Comparison of ENCODE assay signal across 20 cellular contexts in the genomic region with DNA sequence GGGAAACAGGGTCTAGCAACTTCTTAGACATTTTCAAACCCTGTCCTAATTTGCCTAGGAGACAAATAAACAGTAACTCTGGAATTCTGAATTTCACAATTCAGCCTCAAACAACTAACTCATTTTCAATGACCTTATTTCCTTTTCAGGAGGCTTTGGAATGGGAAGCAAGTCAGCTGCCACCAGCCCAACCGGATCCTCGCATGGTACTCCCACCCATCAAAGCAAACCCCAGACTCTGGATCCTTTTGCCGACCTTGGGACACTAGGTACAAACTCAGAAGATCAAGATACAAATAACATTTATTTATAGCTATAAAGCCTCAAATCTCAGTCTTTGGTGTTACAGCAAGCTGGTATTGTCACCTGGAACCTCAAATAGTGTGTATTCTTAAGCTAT. TPM values are rescaled to one million over a fixed set of nuclear protein-coding genes. Genes with fewer than 3 reads are reported as not detected.
DNase-seq lines count a peak whose midpoint lies in the region; ATAC-seq, FAIRE-seq and TF ChIP-seq lines count a peak whose summit lies in the region.
"Had no signal": no experiment of that assay in that cellular context is flagged by ENCODE, and none has a peak within 500 bp of the region (broad histone marks: within the 10 kb centered on the region; RNA-seq: fewer than 3 reads in every experiment).

No MANE protein-coding gene starts in this region.

- 58% methylated on average over 3 of the region's 3 CpGs for WGBS in HepG2 (ENCODE audit: low lambda C conversion rate)
- 86% methylated on average over 3 of the region's 3 CpGs for WGBS in right lobe of liver (ENCODE audit: insufficient coverage, low coverage, low lambda C conversion rate, missing lambda C conversion rate)

- H3K4me3 Mint-ChIP-seq in osteocyte (ENCODE audit: unreplicated experiment), result no peak overlapping the region
- no peak overlapping the region for H3K4me3 Mint-ChIP-seq in MCF 10A (ENCODE audit: unreplicated experiment)
- H3K4me3 Mint-ChIP-seq: B cell; CD8-positive, alpha-beta T cell; HFFc6 had no signal

- intact Hi-C loops in HepG2 (cut with micrococcal nuclease; ENCODE audit: unreplicated experiment) (no loop called here), right lobe of liver (cut with DNase I) (no loop called here), MCF 10A (cut with micrococcal nuclease) (no loop called here)

- no peaks in the 10 kb centered on the region for H3K27me3 Mint-ChIP-seq in osteocyte (ENCODE audit: unreplicated experiment)
- H3K27me3 Mint-ChIP-seq in MCF 10A (ENCODE audit: insufficient read depth, unreplicated experiment), result no peaks in the 10 kb centered on the region

- H3K9me3 ChIP-seq in HepG2 (ENCODE audit: low read length) (no peaks in the 10 kb centered on the region), right lobe of liver (no peaks in the 10 kb centered on the region)
- H3K9me3 ChIP-seq: A549; BLaER1 treated with 17β-estradiol and CSF1 and Interleukin-3, amounts not matched to agents 10 nM and 100 nM had no signal

- no peak overlapping the region for H3K9ac ChIP-seq in HepG2 (ENCODE audit: insufficient read depth, low read depth, low read length)
- H3K9ac ChIP-seq: BLaER1 treated with 17β-estradiol and CSF1 and Interleukin-3, amounts not matched to agents 10 nM and 100 nM had no signal

- no peaks in the 10 kb centered on the region for H3K79me2 ChIP-seq in HepG2 (ENCODE audit: insufficient read depth, low read length)

- H3K4me1 ChIP-seq in HepG2 (ENCODE audit: insufficient read depth, low read length) (peaks cover 11% of the 10 kb centered on the region), right lobe of liver (no peaks in the 10 kb centered on the region)
- H3K4me1 ChIP-seq: A549 had no signal

- in situ Hi-C loops in HepG2 (cut with HindIII; ENCODE audit: extremely low pct_ligation_motif_present, low pct_unique_long_range_greater_than_20kb), result no loop called here

- POLR2A ChIA-PET in HepG2 (lab: Yijun Ruan, JAX), result interaction anchor here (1.2 kb wide), 1 partner anchor 19 kb away, joined by 5 read pairs; a partner anchor contains a TSS
- POLR2A ChIA-PET in MCF 10A (lab: Yijun Ruan, JAX), result no interaction called here

- H3K4me3 ChIP-seq in HepG2 (replicated peaks in 1 of 3; ENCODE audit: insufficient read depth in 1 of 3, low read depth in 2 of 3, low read length in 3 of 3) (no peak overlapping the region), right lobe of liver (no peak overlapping the region)
- H3K4me3 ChIP-seq: A549; BLaER1 treated with 17β-estradiol and CSF1 and Interleukin-3, amounts not matched to agents 10 nM and 100 nM had no signal

- TF ChIP-seq POLR2A in HepG2 (IDR thresholded peaks at IDR 0.05; ENCODE audit: insufficient read depth in 1 of 2, low read depth in 2 of 2, low read length in 2 of 2), result no peak
- TF ChIP-seq POLR2A in right lobe of liver (IDR thresholded peaks at IDR 0.05), result no peak

- TF ChIP-seq RAD21 in HepG2 (CRISPR knock-in tag; IDR thresholded peaks at IDR 0.05), result no peak

- no peak for TF ChIP-seq CTCF in HepG2 (CRISPR knock-in tag; IDR thresholded peaks at IDR 0.05)
- TF ChIP-seq CTCF in right lobe of liver (IDR thresholded peaks at IDR 0.05), result no peak
- no peak for TF ChIP-seq CTCF in osteocyte (IDR thresholded peaks at IDR 0.05)
- TF ChIP-seq CTCF in MCF 10A (IDR thresholded peaks at IDR 0.05; ENCODE audit: unreplicated experiment), result no peak

- FAIRE-seq in HepG2 (lab: Jason Lieb, UNC), result no peak
- FAIRE-seq: A549 had no signal

- TF ChIP-seq EP300 in HepG2 (IDR thresholded peaks at IDR 0.05; ENCODE audit: low read depth in 2 of 2, low read length in 2 of 2) (0 out of 4 replicates have a peak, but pooled peaks of 1 of the 2 experiments have one; percentile 27), HepG2 (CRISPR knock-in tag; IDR thresholded peaks at IDR 0.05; ENCODE audit: borderline replicate concordance) (no peak)

- no peaks in the 10 kb centered on the region for H3K9me3 Mint-ChIP-seq in osteocyte (ENCODE audit: unreplicated experiment)
- no peaks in the 10 kb centered on the region for H3K9me3 Mint-ChIP-seq in MCF 10A (ENCODE audit: unreplicated experiment)
- H3K9me3 Mint-ChIP-seq: CD8-positive, alpha-beta T cell; HFFc6 had no signal

- H2AFZ ChIP-seq in HepG2 (ENCODE audit: low read length), result no peak overlapping the region

- peaks cover 60% of the 10 kb centered on the region for H3K36me3 Mint-ChIP-seq in osteocyte (ENCODE audit: unreplicated experiment)
- H3K36me3 Mint-ChIP-seq in MCF 10A (ENCODE audit: insufficient read depth, unreplicated experiment), result peaks cover 21% of the 10 kb centered on the region

- no peaks in the 10 kb centered on the region for H3K27me3 ChIP-seq in HepG2 (ENCODE audit: control insufficient read depth in 1 of 2, insufficient read depth in 2 of 2, low read length in 2 of 2)
- H3K27me3 ChIP-seq in right lobe of liver, result no peaks in the 10 kb centered on the region
- no peaks in the 10 kb centered on the region for H3K27me3 ChIP-seq in layer of hippocampus (ENCODE audit: control insufficient read depth, insufficient read depth, low read length)
- H3K27me3 ChIP-seq: BLaER1 treated with 17β-estradiol and CSF1 and Interleukin-3, amounts not matched to agents 10 nM and 100 nM had no signal

- ATAC-seq in HepG2, result no peak; the same call in 2 of the 3 replicates
- ATAC-seq in right lobe of liver, result no peak
- ATAC-seq: A549; CD8-positive, alpha-beta T cell; HCT116 had no signal

- DNase-seq in HepG2 (ENCODE audit: low spot score) (peak; percentile 44), right lobe of liver (no peak), osteocyte (ENCODE audit: extremely low spot score, unreplicated experiment) (no peak), NCI-H2196 (lab: John Stamatoyannopoulos, UW; ENCODE audit: unreplicated experiment) (no peak), MCF 10A (ENCODE audit: unreplicated experiment) (no peak), HuH-7.5 (ENCODE audit: low spot score) (no peak)
- DNase-seq: Calu3; CD8-positive, alpha-beta T cell; DMS79 treated with DMSO at 0.1 percent for 48 hours; GF-D8; GOT3; H7; HFFc6 had no signal

- no peak overlapping the region for H3K4me2 ChIP-seq in HepG2 (ENCODE audit: low read depth, low read length)
- H3K4me2 ChIP-seq: A549; BLaER1 treated with 17β-estradiol and CSF1 and Interleukin-3, amounts not matched to agents 10 nM and 100 nM had no signal

- BruUV-seq in HepG2 (replicated peaks; lab: Mats Ljungman, UMichigan), result no TSS peak
- BruUV-seq in MCF 10A (replicated peaks; lab: Mats Ljungman, UMichigan), result no TSS peak

- H3K4me1 Mint-ChIP-seq in osteocyte (ENCODE audit: unreplicated experiment) (no peaks in the 10 kb centered on the region), MCF 10A (ENCODE audit: insufficient read depth, unreplicated experiment) (peaks cover 7% of the 10 kb centered on the region)
- H3K4me1 Mint-ChIP-seq: B cell had no signal

- H3K27ac Mint-ChIP-seq in osteocyte (ENCODE audit: unreplicated experiment), result peak overlapping the region; percentile 32
- no peak overlapping the region for H3K27ac Mint-ChIP-seq in MCF 10A (ENCODE audit: low read depth, unreplicated experiment)
- H3K27ac Mint-ChIP-seq: B cell; CD8-positive, alpha-beta T cell; HFFc6 had no signal

- H3K27ac ChIP-seq in HepG2 (ENCODE audit: extremely low read length, insufficient read depth, low read length), result no peak overlapping the region
- H3K27ac ChIP-seq in right lobe of liver, result no peak overlapping the region
- H3K27ac ChIP-seq in layer of hippocampus (ENCODE audit: low read depth, low read length), result peak overlapping the region; percentile 58
- H3K27ac ChIP-seq: 22Rv1; A549; BLaER1 treated with 17β-estradiol and CSF1 and Interleukin-3, amounts not matched to agents 10 nM and 100 nM; HL-60 had no signal

- no peaks in the 10 kb centered on the region for H4K20me1 ChIP-seq in HepG2 (ENCODE audit: insufficient read depth, low read length)
- H4K20me1 ChIP-seq: BLaER1 treated with 17β-estradiol and CSF1 and Interleukin-3, amounts not matched to agents 10 nM and 100 nM had no signal

- CTCF ChIA-PET in HepG2 (lab: Yijun Ruan, JAX; ENCODE audit: low intra/inter-chr PET ratio, low total read pairs), result no interaction called here
- CTCF ChIA-PET in MCF 10A (lab: Yijun Ruan, JAX), result interaction anchor here (0.8 kb wide), 1 partner anchor 10 kb away, joined by 3 read pairs; no protein-coding TSS in a partner anchor

- H3K36me3 ChIP-seq in HepG2 (replicated peaks in 1 of 2; ENCODE audit: control insufficient read depth in 1 of 2, insufficient read depth in 2 of 2, low read length in 2 of 2), result no peaks in the 10 kb centered on the region
- H3K36me3 ChIP-seq in right lobe of liver, result no peaks in the 10 kb centered on the region
- H3K36me3 ChIP-seq: BLaER1 treated with 17β-estradiol and CSF1 and Interleukin-3, amounts not matched to agents 10 nM and 100 nM had no signal

RNA-seq across cellular contexts. Expression of a gene that starts 18.9 kb away (rescaled TPM):
- total RNA-seq in HepG2 (2016; rRNA removed; fragmentation: Illumina TruSeq; extraction: Trizol) (0.60 and 0.73 TPM in 2 replicates), right lobe of liver (100 to 1,000 TPM in 2 of 6 experiments, 10 to 100 TPM in 4; 26.8 to 264 (median 57.1) TPM), osteocyte (12.2 and 14.2 TPM in 2 replicates), MCF 10A (2022) (12.2 and 16.6 TPM in 2 replicates)
- 0.10 and 0.18 TPM in 2 replicates for total RNA-seq in HepG2 (2016; cell fraction: cytosol; rRNA removed; fragmentation: Illumina TruSeq; extraction: Trizol; ENCODE audit: low read depth)
- total RNA-seq in HepG2 (2016; cell fraction: insoluble cytoplasmic fraction; rRNA removed; fragmentation: Illumina TruSeq; extraction: Trizol), result 0.58 and 0.67 TPM in 2 replicates
- 0.55 and 0.65 TPM in 2 replicates for total RNA-seq in HepG2 (2016; cell fraction: membrane; rRNA removed; fragmentation: Illumina TruSeq; extraction: Trizol)
- 0.69 and 0.87 TPM in 2 replicates for total RNA-seq in HepG2 (2016; cell fraction: nucleus; rRNA removed; fragmentation: Illumina TruSeq; extraction: Trizol)
- polyA plus RNA-seq in HepG2 (2011; rRNA removed), result 1.4 and 1.7 TPM in 2 replicates
- 0.64 and 1.4 TPM in 2 replicates for polyA plus RNA-seq in HepG2 (2011; cell fraction: cytosol; rRNA removed)
- 0.84 and 0.88 TPM in 2 replicates for polyA plus RNA-seq in HepG2 (2011; cell fraction: nucleus; rRNA removed)
- 2.7 and 5.9 TPM in 2 replicates for polyA plus RNA-seq in HepG2 (2012)
- 0.03 and 0.14 TPM in 2 replicates for polyA plus RNA-seq in HepG2 (2016; cell fraction: cytosol; fragmentation: Illumina TruSeq; extraction: Trizol; ENCODE audit: low read depth)
- polyA plus RNA-seq in HepG2 (2016; cell fraction: insoluble cytoplasmic fraction; fragmentation: Illumina TruSeq; extraction: Trizol; ENCODE audit: low read depth), result 0.44 and 0.52 TPM in 2 replicates
- polyA plus RNA-seq in HepG2 (2016; cell fraction: membrane; fragmentation: Illumina TruSeq; extraction: Trizol; ENCODE audit: low read depth), result 0.10 and 0.26 TPM in 2 replicates
- polyA plus RNA-seq in HepG2 (2016; cell fraction: nucleus; fragmentation: Illumina TruSeq; extraction: Trizol; ENCODE audit: insufficient read depth, low read depth), result 0.57 and 0.77 TPM in 2 replicates
- polyA minus RNA-seq in HepG2 (2011; rRNA and poly(A)+ RNA removed; ENCODE audit: low replicate concordance), result 1.5 and 2.3 TPM in 2 replicates
- polyA minus RNA-seq in HepG2 (2011; cell fraction: cytosol; rRNA and poly(A)+ RNA removed), result 1.7 and 3.1 TPM in 2 replicates
- 2.6 TPM in 2 replicates for polyA minus RNA-seq in HepG2 (2011; cell fraction: nucleus; rRNA and poly(A)+ RNA removed)

RNA-seq across cellular contexts. Expression of a gene that starts 18.9 kb away (rescaled TPM):
- total RNA-seq in HepG2 (2016; rRNA removed; fragmentation: Illumina TruSeq; extraction: Trizol) (29.0 and 36.8 TPM in 2 replicates), right lobe of liver (10 to 100 TPM; 26.6 to 50.2 (median 37.5) TPM), osteocyte (158 and 171 TPM in 2 replicates), MCF 10A (2022) (63.1 and 66.9 TPM in 2 replicates)
- total RNA-seq in HepG2 (2016; cell fraction: cytosol; rRNA removed; fragmentation: Illumina TruSeq; extraction: Trizol; ENCODE audit: low read depth), result 5.8 and 7.3 TPM in 2 replicates
- total RNA-seq in HepG2 (2016; cell fraction: insoluble cytoplasmic fraction; rRNA removed; fragmentation: Illumina TruSeq; extraction: Trizol), result 34.8 and 35.1 TPM in 2 replicates
- 16.0 and 17.4 TPM in 2 replicates for total RNA-seq in HepG2 (2016; cell fraction: membrane; rRNA removed; fragmentation: Illumina TruSeq; extraction: Trizol)
- 46.4 and 47.1 TPM in 2 replicates for total RNA-seq in HepG2 (2016; cell fraction: nucleus; rRNA removed; fragmentation: Illumina TruSeq; extraction: Trizol)
- 44.1 and 51.4 TPM in 2 replicates for polyA plus RNA-seq in HepG2 (2011; rRNA removed)
- polyA plus RNA-seq in HepG2 (2011; cell fraction: cytosol; rRNA removed), result 25.4 and 42.2 TPM in 2 replicates
- 24.6 and 40.5 TPM in 2 replicates for polyA plus RNA-seq in HepG2 (2011; cell fraction: nucleus; rRNA removed)
- polyA plus RNA-seq in HepG2 (2012), result 41.4 and 67.4 TPM in 2 replicates
- polyA plus RNA-seq in HepG2 (2016; cell fraction: cytosol; fragmentation: Illumina TruSeq; extraction: Trizol; ENCODE audit: low read depth), result 7.0 and 10.6 TPM in 2 replicates
- polyA plus RNA-seq in HepG2 (2016; cell fraction: insoluble cytoplasmic fraction; fragmentation: Illumina TruSeq; extraction: Trizol; ENCODE audit: low read depth), result 26.2 and 27.5 TPM in 2 replicates
- polyA plus RNA-seq in HepG2 (2016; cell fraction: membrane; fragmentation: Illumina TruSeq; extraction: Trizol; ENCODE audit: low read depth), result 11.6 and 12.0 TPM in 2 replicates
- polyA plus RNA-seq in HepG2 (2016; cell fraction: nucleus; fragmentation: Illumina TruSeq; extraction: Trizol; ENCODE audit: insufficient read depth, low read depth), result 45.9 and 54.4 TPM in 2 replicates
- polyA minus RNA-seq in HepG2 (2011; rRNA and poly(A)+ RNA removed; ENCODE audit: low replicate concordance), result 38.5 and 99.7 TPM in 2 replicates
- polyA minus RNA-seq in HepG2 (2011; cell fraction: cytosol; rRNA and poly(A)+ RNA removed), result 28.8 and 30.0 TPM in 2 replicates
- 91.0 and 93.1 TPM in 2 replicates for polyA minus RNA-seq in HepG2 (2011; cell fraction: nucleus; rRNA and poly(A)+ RNA removed)
